22 cellular contexts compared by ENCODE assay signal in the genomic region with DNA sequence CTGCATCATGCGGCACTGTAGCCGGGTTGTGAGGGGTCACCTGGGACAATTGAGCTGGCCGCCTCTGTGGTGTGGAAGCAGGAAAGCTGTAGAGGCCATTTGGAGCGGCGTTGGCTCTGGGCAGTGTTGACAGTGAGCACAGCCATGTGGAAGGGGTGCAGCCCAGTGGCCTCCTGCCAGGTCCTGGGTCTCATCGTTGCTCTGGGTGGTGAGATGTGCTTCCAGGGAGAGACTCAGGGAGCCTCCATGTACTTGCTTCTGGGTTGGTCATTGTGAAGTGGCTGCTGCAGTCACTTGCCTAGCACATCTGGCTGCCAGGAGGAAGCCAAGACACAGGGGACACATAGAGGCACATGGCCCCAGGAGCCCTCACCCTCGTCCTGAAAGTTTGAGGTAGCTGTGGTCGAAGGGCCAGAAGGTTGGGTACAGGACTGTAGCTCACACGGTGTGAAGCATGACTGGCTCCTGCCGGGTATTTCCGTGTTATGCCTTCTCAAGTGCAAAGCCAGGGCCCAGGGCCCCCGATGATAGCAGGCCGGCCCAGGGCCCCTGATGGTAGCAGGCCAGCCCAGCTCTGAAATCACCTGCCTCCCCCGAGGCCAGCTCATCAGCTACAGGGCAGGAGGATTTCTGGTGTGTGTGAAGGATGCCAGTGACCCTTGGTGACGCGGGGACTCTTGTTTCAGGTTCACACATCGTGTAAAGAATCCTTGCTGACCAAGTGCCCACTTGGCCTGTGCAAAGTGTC.
DNase-seq lines count a peak whose midpoint lies in the region; FAIRE-seq and TF ChIP-seq lines count a peak whose summit lies in the region.
"Had no signal": no experiment of that assay in that cellular context is flagged by ENCODE, and none has a peak within 500 bp of the region (broad histone marks: within the 10 kb centered on the region; RNA-seq: fewer than 3 reads in every experiment).

No MANE protein-coding gene starts in this region.

- H3K27me3 ChIP-seq in bronchial epithelial cell (ENCODE audit: control insufficient read depth, insufficient read depth, low read length), result no peaks in the 10 kb centered on the region
- H3K27me3 ChIP-seq in suprapubic skin, result no peaks in the 10 kb centered on the region
- H3K27me3 ChIP-seq: BLaER1, cardiac muscle cell, foreskin keratinocyte had no signal

- no peaks in the 10 kb centered on the region for H3K4me1 ChIP-seq in suprapubic skin
- H3K4me1 ChIP-seq: foreskin keratinocyte had no signal

- H3K27ac ChIP-seq in suprapubic skin, result no peak overlapping the region
- H3K27ac ChIP-seq: BLaER1, cardiac muscle cell, foreskin keratinocyte had no signal

- H3K36me3 ChIP-seq in bronchial epithelial cell (ENCODE audit: control insufficient read depth, insufficient read depth, low read length) (peaks cover 4% of the 10 kb centered on the region), suprapubic skin (peaks cover 36% of the 10 kb centered on the region)
- H3K36me3 ChIP-seq: cardiac muscle cell had no signal

- no peak for TF ChIP-seq POLR2A in suprapubic skin (IDR thresholded peaks at IDR 0.05)

- TF ChIP-seq CTCF in bronchial epithelial cell (IDR thresholded peaks at IDR 0.05; ENCODE audit: insufficient read depth, low read length, severe bottlenecking) (no peak), suprapubic skin (IDR thresholded peaks at IDR 0.05) (no peak)

- 88% methylated on average over 13 of the region's 17 CpGs for WGBS in suprapubic skin

- TF ChIP-seq EP300 in suprapubic skin (IDR thresholded peaks at IDR 0.05), result no peak

- peak; percentile 11 for DNase-seq in activated T-cell treated with anti-CD3 and anti-CD28 coated beads, Interleukin-2, amount 50 U/mL, for 1 hour
- DNase-seq in activated T-cell treated with anti-CD3 and anti-CD28 coated beads for 4 hours (no peak), bronchial epithelial cell (ENCODE audit: low read depth) (no peak), mesenteric fat pad (ENCODE audit: low spot score) (peak; percentile 68), suprapubic skin (ENCODE audit: low spot score in 2 of 2) (peak; percentile 56 to 72), NCI-H345 treated with DMSO at 0.1 percent for 48 hours (lab: John Stamatoyannopoulos, UW; ENCODE audit: unreplicated experiment) (no peak), middle frontal gyrus (ENCODE audit: extremely low spot score, low spot score) (no peak), kidney tubule cell (ENCODE audit: low spot score) (no peak)
- DNase-seq: activated CD4-positive, alpha-beta T cell treated with anti-CD3 and anti-CD28 coated beads, Interleukin-2, amount 50 U/mL, for 4 hours; foreskin keratinocyte; Kasumi-1; NCI-H1105; NCI-H524 treated with DMSO at 0.1 percent for 48 hours; stimulated activated CD4-positive, alpha-beta T cell treated with anti-CD3 and anti-CD28 coated beads, Interleukin-1b, Interleukin-23, amount 100 ng/mL, for 48 hours; stimulated activated naive CD8-positive, alpha-beta T cell treated with anti-CD3 and anti-CD28 coated beads, Interleukin-15, Interleukin-2, amounts not matched to agents 100 U/mL and 50 U/mL, for 24 hours had no signal

- H3K4me3 ChIP-seq in bronchial epithelial cell (ENCODE audit: low read depth, low read length) (no peak overlapping the region), suprapubic skin (no peak overlapping the region)
- H3K4me3 ChIP-seq: A549, BLaER1, cardiac muscle cell, GM23338, mucosa of descending colon had no signal

- no peaks in the 10 kb centered on the region for H3K9me3 ChIP-seq in suprapubic skin
- H3K9me3 ChIP-seq: A549, BLaER1, mucosa of descending colon had no signal

- FAIRE-seq in bronchial epithelial cell (lab: Jason Lieb, UNC), result peak; percentile 23
- FAIRE-seq: A549, D721Med, HTR-8/SVneo had no signal

Comparison
In these comparisons a context has a peak if more than half of its experiments do, and no peak if none do; other contexts are left out.
1. DNase-seq: peak in activated T-cell treated with anti-CD3 and anti-CD28 coated beads, Interleukin-2, amount 50 U/mL, for 1 hour (single experiment), mesenteric fat pad (single experiment) and suprapubic skin (2 of 2); none in activated T-cell treated with anti-CD3 and anti-CD28 coated beads for 4 hours (single experiment), bronchial epithelial cell (single experiment), NCI-H345 treated with DMSO at 0.1 percent for 48 hours (single experiment), middle frontal gyrus (single experiment) and kidney tubule cell (single experiment).